ENCODE assay signal across 1 cellular context in the genomic region with DNA sequence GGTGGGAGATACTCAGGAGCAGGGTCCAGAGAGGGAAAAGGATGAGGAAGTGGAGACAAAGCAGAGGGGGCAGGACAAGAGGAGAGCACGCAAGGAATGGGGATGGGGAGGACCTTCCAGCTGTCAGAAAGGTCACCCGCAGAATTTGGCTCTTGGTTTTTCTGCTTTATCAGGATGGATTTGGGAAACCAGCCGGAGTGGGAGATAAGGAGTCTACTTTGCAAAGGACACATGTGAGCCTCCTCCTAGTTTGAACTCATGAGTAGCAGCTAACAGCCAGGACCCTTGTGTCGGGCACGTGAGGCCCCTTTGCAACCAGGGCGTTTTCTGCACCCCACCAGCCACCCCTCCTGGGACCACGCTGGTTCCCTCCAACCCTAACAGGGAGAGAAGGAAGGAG.
TF ChIP-seq lines count a peak whose summit lies in the region.

No MANE protein-coding gene starts in this region.

TF ChIP-seq in K562, 482 proteins besides CTCF, POLR2A, EP300 and RAD21 (continues in another document):
- TF ChIP-seq BRF2 (IDR thresholded peaks at IDR 0.05; ENCODE audit: borderline replicate concordance, insufficient read depth, insufficient read length) (no peak), RHOXF2B (CRISPR knock-in tag; conservative IDR thresholded peaks at IDR 0.05) (no peak), CXXC5 (CRISPR knock-in tag; IDR thresholded peaks at IDR 0.05) (no peak; the same call in 1 of the 2 replicates), TCF3 (CRISPR knock-in tag; IDR thresholded peaks at IDR 0.05) (peak; percentile 81), CHAMP1 (IDR thresholded peaks at IDR 0.05) (no peak), FOXA3 (CRISPR knock-in tag; conservative IDR thresholded peaks at IDR 0.05 in 1 of 2, IDR thresholded peaks at IDR 0.05 in 1 of 2) (no peak), ZNF280B (CRISPR knock-in tag; IDR thresholded peaks at IDR 0.05) (no peak), DMBX1 (CRISPR knock-in tag; IDR thresholded peaks at IDR 0.05; ENCODE audit: borderline replicate concordance) (no peak), STAG1 (CRISPR knock-in tag; IDR thresholded peaks at IDR 0.05; ENCODE audit: borderline replicate concordance) (0 out of 2 replicates have a peak, but pooled peaks have one; percentile 29), TAF7 (tag; IDR thresholded peaks at IDR 0.05) (no peak), HDAC6 (IDR thresholded peaks at IDR 0.05; ENCODE audit: low read depth, low read length) (no peak), KAT2B (IDR thresholded peaks at IDR 0.05; ENCODE audit: low read depth, low read length) (no peak), THRA (IDR thresholded peaks at IDR 0.05) (no peak), ZSCAN32 (CRISPR knock-in tag; IDR thresholded peaks at IDR 0.05) (no peak), HMG20A (CRISPR knock-in tag; conservative IDR thresholded peaks at IDR 0.05) (no peak), TCF7L2 (IDR thresholded peaks at IDR 0.05; ENCODE audit: low read depth, low read length) (no peak), NR2C1 (IDR thresholded peaks at IDR 0.05) (peak; percentile 29; the same call in 1 of the 2 replicates), NR2C1 (tag; IDR thresholded peaks at IDR 0.05) (0 out of 2 replicates have a peak, but pooled peaks have one; percentile 30), CHCHD3 (CRISPR knock-in tag; IDR thresholded peaks at IDR 0.05) (no peak), CBFA2T3 (IDR thresholded peaks at IDR 0.05) (peak; percentile 76), ZNF518B (CRISPR knock-in tag; IDR thresholded peaks at IDR 0.05) (no peak), PRDM10 (IDR thresholded peaks at IDR 0.05; ENCODE audit: partially characterized antibody) (peak; percentile 64), PML (IDR thresholded peaks at IDR 0.05; ENCODE audit: low read length) (no peak), ZBTB34 (CRISPR knock-in tag; IDR thresholded peaks at IDR 0.05) (no peak), NFATC3 (IDR thresholded peaks at IDR 0.05) (no peak), ZNF830 (CRISPR knock-in tag; IDR thresholded peaks at IDR 0.05) (no peak), NEUROD1 (IDR thresholded peaks at IDR 0.05; ENCODE audit: borderline replicate concordance, low read depth, low read length, partially characterized antibody) (no peak), ZBTB7A (IDR thresholded peaks at IDR 0.05; ENCODE audit: borderline replicate concordance, control insufficient read depth, low read depth, low read length) (no peak)
- TF ChIP-seq, protein P1, sequence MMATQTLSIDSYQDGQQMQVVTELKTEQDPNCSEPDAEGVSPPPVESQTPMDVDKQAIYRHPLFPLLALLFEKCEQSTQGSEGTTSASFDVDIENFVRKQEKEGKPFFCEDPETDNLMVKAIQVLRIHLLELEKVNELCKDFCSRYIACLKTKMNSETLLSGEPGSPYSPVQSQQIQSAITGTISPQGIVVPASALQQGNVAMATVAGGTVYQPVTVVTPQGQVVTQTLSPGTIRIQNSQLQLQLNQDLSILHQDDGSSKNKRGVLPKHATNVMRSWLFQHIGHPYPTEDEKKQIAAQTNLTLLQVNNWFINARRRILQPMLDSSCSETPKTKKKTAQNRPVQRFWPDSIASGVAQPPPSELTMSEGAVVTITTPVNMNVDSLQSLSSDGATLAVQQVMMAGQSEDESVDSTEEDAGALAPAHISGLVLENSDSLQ (IDR thresholded peaks at IDR 0.05) = peak; percentile 51; the same call in 1 of the 2 replicates
- TF ChIP-seq, protein P2, sequence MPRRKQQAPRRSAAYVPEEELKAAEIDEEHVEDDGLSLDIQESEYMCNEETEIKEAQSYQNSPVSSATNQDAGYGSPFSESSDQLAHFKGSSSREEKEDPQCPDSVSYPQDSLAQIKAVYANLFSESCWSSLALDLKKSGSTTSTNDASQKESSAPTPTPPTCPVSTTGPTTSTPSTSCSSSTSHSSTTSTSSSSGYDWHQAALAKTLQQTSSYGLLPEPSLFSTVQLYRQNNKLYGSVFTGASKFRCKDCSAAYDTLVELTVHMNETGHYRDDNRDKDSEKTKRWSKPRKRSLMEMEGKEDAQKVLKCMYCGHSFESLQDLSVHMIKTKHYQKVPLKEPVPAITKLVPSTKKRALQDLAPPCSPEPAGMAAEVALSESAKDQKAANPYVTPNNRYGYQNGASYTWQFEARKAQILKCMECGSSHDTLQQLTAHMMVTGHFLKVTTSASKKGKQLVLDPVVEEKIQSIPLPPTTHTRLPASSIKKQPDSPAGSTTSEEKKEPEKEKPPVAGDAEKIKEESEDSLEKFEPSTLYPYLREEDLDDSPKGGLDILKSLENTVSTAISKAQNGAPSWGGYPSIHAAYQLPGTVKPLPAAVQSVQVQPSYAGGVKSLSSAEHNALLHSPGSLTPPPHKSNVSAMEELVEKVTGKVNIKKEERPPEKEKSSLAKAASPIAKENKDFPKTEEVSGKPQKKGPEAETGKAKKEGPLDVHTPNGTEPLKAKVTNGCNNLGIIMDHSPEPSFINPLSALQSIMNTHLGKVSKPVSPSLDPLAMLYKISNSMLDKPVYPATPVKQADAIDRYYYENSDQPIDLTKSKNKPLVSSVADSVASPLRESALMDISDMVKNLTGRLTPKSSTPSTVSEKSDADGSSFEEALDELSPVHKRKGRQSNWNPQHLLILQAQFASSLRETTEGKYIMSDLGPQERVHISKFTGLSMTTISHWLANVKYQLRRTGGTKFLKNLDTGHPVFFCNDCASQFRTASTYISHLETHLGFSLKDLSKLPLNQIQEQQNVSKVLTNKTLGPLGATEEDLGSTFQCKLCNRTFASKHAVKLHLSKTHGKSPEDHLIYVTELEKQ (CRISPR knock-in tag; IDR thresholded peaks at IDR 0.05) = no peak
